In the genomic region with DNA sequence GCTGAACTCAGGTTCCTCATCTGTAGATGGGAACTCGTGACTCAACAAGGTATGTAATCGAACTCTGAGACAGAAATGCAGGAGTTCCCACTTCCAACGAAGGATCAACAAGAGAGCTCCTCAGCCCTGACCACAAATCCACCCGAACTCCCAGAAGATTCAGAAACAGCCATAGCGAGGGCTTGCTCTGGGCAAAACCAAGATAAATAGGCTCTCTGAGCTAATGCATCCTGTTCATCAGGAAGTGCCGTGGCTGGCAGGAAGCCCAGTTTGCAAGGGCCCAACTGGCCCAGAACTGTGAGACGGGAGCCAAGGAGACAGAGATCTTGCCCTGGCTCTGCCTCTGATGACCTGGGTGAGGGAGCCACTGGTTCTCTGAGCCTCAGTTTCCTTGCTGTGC, we compare ENCODE assay signal across 11 cellular contexts.
DNase-seq lines count a peak whose midpoint lies in the region; ATAC-seq and TF ChIP-seq lines count a peak whose summit lies in the region.
"Had no signal": no experiment of that assay in that cellular context is flagged by ENCODE, and none has a peak within 500 bp of the region (broad histone marks: within the 10 kb centered on the region; RNA-seq: fewer than 3 reads in every experiment).

No MANE protein-coding gene starts in this region.

- no peaks in the 10 kb centered on the region for H3K36me3 ChIP-seq in BLaER1
- no peaks in the 10 kb centered on the region for H3K36me3 ChIP-seq in lower lobe of right lung
- no peaks in the 10 kb centered on the region for H3K36me3 ChIP-seq in MM.1S (replicated peaks; ENCODE audit: insufficient read depth, low read length)
- H3K36me3 ChIP-seq: esophagus squamous epithelium had no signal

- H3K4me1 ChIP-seq in BLaER1 (peaks cover 51% of the 10 kb centered on the region), lower lobe of right lung (peaks cover 10% of the 10 kb centered on the region), MM.1S (ENCODE audit: low read length) (no peaks in the 10 kb centered on the region)

- ATAC-seq in lower lobe of right lung (no peak), GM19351 (IDR thresholded peaks at IDR 0.05; ENCODE audit: unreplicated experiment) (no peak), HG02852 (IDR thresholded peaks at IDR 0.05; ENCODE audit: unreplicated experiment) (no peak), HG02885 (IDR thresholded peaks at IDR 0.05; ENCODE audit: poor library complexity, unreplicated experiment) (no peak)

- H3K79me2 ChIP-seq in MM.1S (ENCODE audit: low read length) = no peaks in the 10 kb centered on the region

- intact Hi-C loops in lower lobe of right lung (cut with DNase I) = no loop called here

- no peak overlapping the region for H3K4me3 ChIP-seq in BLaER1
- no peak overlapping the region for H3K4me3 ChIP-seq in lower lobe of right lung
- H3K4me3 ChIP-seq in MM.1S (ENCODE audit: low read length) = no peak overlapping the region
- H3K4me3 ChIP-seq: esophagus squamous epithelium had no signal

- peak overlapping the region; percentile 88 for H3K4me2 ChIP-seq in BLaER1
- H3K4me2 ChIP-seq in MM.1S (ENCODE audit: low read depth, low read length) = no peak overlapping the region

- DNase-seq in Kasumi-1 (lab: John Stamatoyannopoulos, UW) = peak; percentile 72 to 78
- DNase-seq in astrocyte of the hippocampus (ENCODE audit: low read depth, low spot score) = peak; percentile 43
- peak; percentile 69 for DNase-seq in lower lobe of right lung
- DNase-seq in MM.1S = no peak
- DNase-seq: esophagus squamous epithelium; NCI-H226; stimulated activated CD8-positive, alpha-beta memory T cell treated with anti-CD3 and anti-CD28 coated beads, Interleukin-4, amount 100 ng/mL, for 48 hours had no signal

- H3K27ac ChIP-seq in BLaER1 (peak overlapping the region; percentile 54), lower lobe of right lung (no peak overlapping the region), MM.1S (ENCODE audit: low read length) (no peak overlapping the region)

- TF ChIP-seq CTCF in lower lobe of right lung (IDR thresholded peaks at IDR 0.05) (no peak), MM.1S (IDR thresholded peaks at IDR 0.05; ENCODE audit: low read length) (no peak)

- H3K9ac ChIP-seq in BLaER1 (no peak overlapping the region), MM.1S (ENCODE audit: low read length) (no peak overlapping the region)

- H3F3A ChIP-seq in MM.1S (ENCODE audit: insufficient read depth, low read length) = no peaks in the 10 kb centered on the region

- H3K27me3 ChIP-seq in BLaER1 (no peaks in the 10 kb centered on the region), lower lobe of right lung (ENCODE audit: low read depth) (no peaks in the 10 kb centered on the region), MM.1S (replicated peaks; ENCODE audit: insufficient read depth, low read length) (no peaks in the 10 kb centered on the region)

- H4K20me1 ChIP-seq in BLaER1 (no peaks in the 10 kb centered on the region), MM.1S (ENCODE audit: insufficient read depth, low read length) (no peaks in the 10 kb centered on the region)

- H2AFZ ChIP-seq in MM.1S (ENCODE audit: low read length) = no peak overlapping the region

- H3K9me3 ChIP-seq in BLaER1 = peaks cover 8% of the 10 kb centered on the region; the same call in 1 of the 2 replicates
- H3K9me3 ChIP-seq in lower lobe of right lung = no peaks in the 10 kb centered on the region
- no peaks in the 10 kb centered on the region for H3K9me3 ChIP-seq in MM.1S (replicated peaks; ENCODE audit: insufficient read depth, low read length)
- H3K9me3 ChIP-seq: esophagus squamous epithelium had no signal

- H3K9me2 ChIP-seq in MM.1S (replicated peaks; ENCODE audit: insufficient read depth, low read length) = no peaks in the 10 kb centered on the region
